1 cellular context compared by ENCODE assay signal in the genomic region with DNA sequence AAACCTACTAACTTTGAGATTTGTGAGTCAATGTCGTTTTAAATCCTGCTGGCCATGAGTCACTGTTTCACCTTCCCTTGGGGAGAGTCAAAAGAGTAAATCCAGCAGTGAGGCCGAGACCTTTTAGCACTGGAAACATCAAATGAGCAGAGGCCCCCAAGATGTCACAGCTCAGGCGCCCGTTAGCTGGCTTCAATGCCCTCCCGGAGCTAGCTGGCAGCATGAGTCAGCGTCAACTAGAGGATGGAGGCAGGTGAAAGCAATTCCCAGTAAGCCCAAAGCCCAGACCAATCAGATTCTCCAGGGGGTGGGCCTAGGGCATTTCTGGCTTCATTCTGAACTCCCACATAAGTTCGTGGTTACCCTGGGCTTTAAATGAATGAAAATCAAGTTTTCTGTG.
TF ChIP-seq lines count a peak whose summit lies in the region.

No MANE protein-coding gene starts in this region.

TF ChIP-seq in IMR-90, 13 proteins besides CTCF, POLR2A, EP300 and RAD21 (continued from another document):
- TF ChIP-seq MAZ (IDR thresholded peaks at IDR 0.05; ENCODE audit: borderline replicate concordance, low read depth, low read length) = no peak
- TF ChIP-seq MAFK (IDR thresholded peaks at IDR 0.05; ENCODE audit: low read depth, low read length) = no peak
- TF ChIP-seq RFX5 (IDR thresholded peaks at IDR 0.05; ENCODE audit: low read depth, low read length) = no peak
- no peak for TF ChIP-seq MXI1 (IDR thresholded peaks at IDR 0.05; ENCODE audit: borderline replicate concordance, low read depth, low read length)
TF ChIP-seq in IMR-90: peak in this region for 0.
